35 cellular contexts compared by ENCODE assay signal in genomic region chr6:8468731-8469130, GRCh38.
"Had no signal": no experiment of that assay in that cellular context is flagged by ENCODE, and none has a peak within 500 bp of the region (broad histone marks: within the 10 kb centered on the region; RNA-seq: fewer than 3 reads in every experiment).

No MANE protein-coding gene starts in this region.

- H3K27ac ChIP-seq: KMS-11 had no signal

- H3K9me3 ChIP-seq: MG63 had no signal

- H3K4me3 ChIP-seq: MG63 had no signal

- DNase-seq: Karpas-422, Kasumi-1, KG1, MG63, MM.1S, MV-4-11, NCI-H1048, NCI-H1092, NCI-H1092 treated with DMSO at 0.1 percent for 48 hours, NCI-H1105, NCI-H1105 treated with DMSO at 0.1 percent for 48 hours, NCI-H1417, NCI-H1417 treated with DMSO at 0.1 percent for 48 hours, NCI-H1436, NCI-H1436 treated with DMSO at 0.1 percent for 48 hours, NCI-H146, NCI-H1694, NCI-H1694 treated with DMSO at 0.1 percent for 48 hours, NCI-H187, NCI-H187 treated with DMSO at 0.1 percent for 48 hours, NCI-H1930, NCI-H2029, NCI-H2029 treated with DMSO at 0.1 percent for 48 hours, NCI-H2081, NCI-H2081 treated with DMSO at 0.1 percent for 48 hours, NCI-H2107, NCI-H2171, NCI-H2171 treated with DMSO at 0.1 percent for 48 hours, NCI-H226, NCI-H345, NCI-H446, NCI-H446 treated with DMSO at 0.1 percent for 48 hours, NCI-H510A, NCI-H510A treated with DMSO at 0.1 percent for 48 hours had no signal

- H3K4me2 ChIP-seq: KMS-11 had no signal

- H3K9ac ChIP-seq: KMS-11 had no signal

- H3K36me3 ChIP-seq: MG63 had no signal
